In the genomic region with DNA sequence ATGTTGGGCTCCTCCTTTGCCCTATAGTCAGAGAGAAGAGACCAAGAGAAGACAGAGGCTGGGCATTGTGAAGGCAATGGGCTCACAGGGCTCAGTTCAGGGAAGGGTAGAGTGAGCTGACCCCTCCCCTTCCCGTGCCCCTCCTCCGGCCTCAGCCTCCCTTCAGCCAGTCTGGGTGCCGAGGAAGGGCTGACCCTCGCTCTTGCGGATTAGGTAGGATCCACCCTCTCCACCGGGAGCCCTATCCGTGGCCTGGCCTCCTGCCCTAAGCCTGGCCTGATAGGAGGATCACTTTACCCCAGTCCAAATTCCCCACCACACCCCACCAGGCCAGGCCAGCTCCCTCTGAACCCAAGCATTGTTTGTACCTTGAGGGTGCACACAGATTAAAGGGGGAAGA, we compare ENCODE assay signal across 1 cellular context.
TF ChIP-seq lines count a peak whose summit lies in the region.

No MANE protein-coding gene starts in this region.

TF ChIP-seq in K562, 482 proteins besides CTCF, POLR2A, EP300 and RAD21:
- TF ChIP-seq PYGO2 (tag; IDR thresholded peaks at IDR 0.05) (no peak), POLR2G (IDR thresholded peaks at IDR 0.05; ENCODE audit: low read depth, low read length) (no peak), MTA3 (IDR thresholded peaks at IDR 0.05; ENCODE audit: borderline replicate concordance) (no peak), ZNF384 (IDR thresholded peaks at IDR 0.05; ENCODE audit: low read depth, low read length) (no peak), ZNF780A (CRISPR knock-in tag; IDR thresholded peaks at IDR 0.05) (no peak), ZNF146 (CRISPR knock-in tag; IDR thresholded peaks at IDR 0.05; ENCODE audit: unreplicated experiment) (no peak), KAT7 (CRISPR knock-in tag; IDR thresholded peaks at IDR 0.05; ENCODE audit: borderline replicate concordance) (no peak), FOXA1 (IDR thresholded peaks at IDR 0.05; ENCODE audit: borderline replicate concordance) (no peak), SRF (CRISPR knock-in tag; IDR thresholded peaks at IDR 0.05) (no peak), SIRT6 (IDR thresholded peaks at IDR 0.05; ENCODE audit: low read depth, low read length) (no peak), TCFL5 (CRISPR knock-in tag; conservative IDR thresholded peaks at IDR 0.05) (no peak), TCF7 (IDR thresholded peaks at IDR 0.05; ENCODE audit: borderline replicate concordance) (no peak), ZNF444 (CRISPR knock-in tag; IDR thresholded peaks at IDR 0.05) (no peak)
- TF ChIP-seq, protein P1, sequence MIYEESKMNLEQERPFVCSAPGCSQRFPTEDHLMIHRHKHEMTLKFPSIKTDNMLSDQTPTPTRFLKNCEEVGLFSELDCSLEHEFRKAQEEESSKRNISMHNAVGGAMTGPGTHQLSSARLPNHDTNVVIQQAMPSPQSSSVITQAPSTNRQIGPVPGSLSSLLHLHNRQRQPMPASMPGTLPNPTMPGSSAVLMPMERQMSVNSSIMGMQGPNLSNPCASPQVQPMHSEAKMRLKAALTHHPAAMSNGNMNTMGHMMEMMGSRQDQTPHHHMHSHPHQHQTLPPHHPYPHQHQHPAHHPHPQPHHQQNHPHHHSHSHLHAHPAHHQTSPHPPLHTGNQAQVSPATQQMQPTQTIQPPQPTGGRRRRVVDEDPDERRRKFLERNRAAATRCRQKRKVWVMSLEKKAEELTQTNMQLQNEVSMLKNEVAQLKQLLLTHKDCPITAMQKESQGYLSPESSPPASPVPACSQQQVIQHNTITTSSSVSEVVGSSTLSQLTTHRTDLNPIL (CRISPR knock-in tag; IDR thresholded peaks at IDR 0.05): no peak
- TF ChIP-seq, protein P2, sequence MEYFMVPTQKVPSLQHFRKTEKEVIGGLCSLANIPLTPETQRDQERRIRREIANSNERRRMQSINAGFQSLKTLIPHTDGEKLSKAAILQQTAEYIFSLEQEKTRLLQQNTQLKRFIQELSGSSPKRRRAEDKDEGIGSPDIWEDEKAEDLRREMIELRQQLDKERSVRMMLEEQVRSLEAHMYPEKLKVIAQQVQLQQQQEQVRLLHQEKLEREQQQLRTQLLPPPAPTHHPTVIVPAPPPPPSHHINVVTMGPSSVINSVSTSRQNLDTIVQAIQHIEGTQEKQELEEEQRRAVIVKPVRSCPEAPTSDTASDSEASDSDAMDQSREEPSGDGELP (CRISPR knock-in tag; IDR thresholded peaks at IDR 0.05; ENCODE audit: borderline replicate concordance): no peak
- TF ChIP-seq, protein P3, sequence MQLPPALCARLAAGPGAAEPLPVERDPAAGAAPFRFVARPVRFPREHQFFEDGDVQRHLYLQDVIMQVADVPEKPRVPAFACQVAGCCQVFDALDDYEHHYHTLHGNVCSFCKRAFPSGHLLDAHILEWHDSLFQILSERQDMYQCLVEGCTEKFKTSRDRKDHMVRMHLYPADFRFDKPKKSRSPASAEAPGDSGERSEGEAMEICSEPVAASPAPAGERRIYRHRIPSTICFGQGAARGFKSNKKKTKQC (CRISPR knock-in tag; IDR thresholded peaks at IDR 0.05): no peak
- TF ChIP-seq, protein P4, sequence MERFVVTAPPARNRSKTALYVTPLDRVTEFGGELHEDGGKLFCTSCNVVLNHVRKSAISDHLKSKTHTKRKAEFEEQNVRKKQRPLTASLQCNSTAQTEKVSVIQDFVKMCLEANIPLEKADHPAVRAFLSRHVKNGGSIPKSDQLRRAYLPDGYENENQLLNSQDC (CRISPR knock-in tag; IDR thresholded peaks at IDR 0.05): no peak
